ENCODE assay signal across 8 cellular contexts in genomic region chr13:24921881-24922280, GRCh38.
DNase-seq lines count a peak whose midpoint lies in the region; ATAC-seq and TF ChIP-seq lines count a peak whose summit lies in the region.

No MANE protein-coding gene starts in this region.

- in situ Hi-C loops in G401 (cut with HindIII; ENCODE audit: low sequenced_read_pairs): no loop called here

- DNase-seq in RKO (ENCODE audit: low spot score): peak; percentile 18
- DNase-seq in fibroblast of lung (ENCODE audit: low read depth in 2 of 2): no peak
- no peak for DNase-seq in prostate gland (ENCODE audit: low spot score)
- no peak for DNase-seq in G401 (ENCODE audit: low spot score)
- no peak for DNase-seq in GM19238 (ENCODE audit: insufficient read length, low spot score)

- 17% methylated on average over 5 of the region's 5 CpGs for WGBS in prostate gland

- H3K4me2 ChIP-seq in fibroblast of lung (ENCODE audit: extremely low read depth, insufficient read depth, low read length): peak overlapping the region; percentile 98

- TF ChIP-seq CTCF in fibroblast of lung (conservative IDR thresholded peaks at IDR 0.05 in 1 of 2, IDR thresholded peaks at IDR 0.05 in 1 of 2; ENCODE audit: low read depth in 1 of 2, low read length in 2 of 2) (no peak), prostate gland (IDR thresholded peaks at IDR 0.05) (no peak)

- H3K9ac ChIP-seq in ES-I3 (ENCODE audit: low read depth, low read length): peak overlapping the region; percentile 87
- H3K9ac ChIP-seq in fibroblast of lung (ENCODE audit: insufficient read depth, low read length): peak overlapping the region; percentile 91

- H3K27ac ChIP-seq in fibroblast of lung (ENCODE audit: insufficient read depth, low read length): peak overlapping the region; percentile 99
- peak overlapping the region in 1 of 2 donors; percentile 94 for H3K27ac ChIP-seq in prostate gland

- H3K36me3 ChIP-seq in ES-I3 (ENCODE audit: insufficient read depth, low read length): no peaks in the 10 kb centered on the region
- no peaks in the 10 kb centered on the region for H3K36me3 ChIP-seq in fibroblast of lung (ENCODE audit: control insufficient read depth, insufficient read depth, low read length)
- H3K36me3 ChIP-seq in prostate gland: no peaks in the 10 kb centered on the region

- peaks cover 42% of the 10 kb centered on the region for H3K79me2 ChIP-seq in fibroblast of lung (ENCODE audit: control insufficient read depth, insufficient read depth, low read length)

- peak overlapping the region; percentile 75 for H2AFZ ChIP-seq in fibroblast of lung (ENCODE audit: low read length)

- no peaks in the 10 kb centered on the region for H3K9me3 ChIP-seq in ES-I3 (ENCODE audit: control insufficient read depth, insufficient read depth, low read length)
- H3K9me3 ChIP-seq in fibroblast of lung (ENCODE audit: control insufficient read depth, insufficient read depth, low read depth, low read length): no peaks in the 10 kb centered on the region
- H3K9me3 ChIP-seq in prostate gland: no peaks in the 10 kb centered on the region

- H3K27me3 ChIP-seq in fibroblast of lung (ENCODE audit: control insufficient read depth, insufficient read depth, low read length) (no peaks in the 10 kb centered on the region), prostate gland (replicated peaks; ENCODE audit: insufficient read depth) (no peaks in the 10 kb centered on the region)

- H3K4me3 ChIP-seq in fibroblast of lung (replicated peaks in 1 of 4; ENCODE audit: control extremely low read depth in 1 of 4, insufficient read depth in 1 of 4, low read depth in 3 of 4, low read length in 4 of 4): peak overlapping the region; percentile 76 to 99 (median 90)
- H3K4me3 ChIP-seq in prostate gland: peak overlapping the region; percentile 70 to 78

- H4K20me1 ChIP-seq in fibroblast of lung (ENCODE audit: control insufficient read depth, extremely low read depth, insufficient read depth, low read length): no peaks in the 10 kb centered on the region

- intact Hi-C loops in prostate gland (cut with DNase I): no loop called here

- ATAC-seq in HG03442 (IDR thresholded peaks at IDR 0.05; ENCODE audit: unreplicated experiment) (no peak), HG02623 (IDR thresholded peaks at IDR 0.05; ENCODE audit: unreplicated experiment) (no peak)

- TF ChIP-seq POLR2A in prostate gland (IDR thresholded peaks at IDR 0.05): no peak

- H3K4me1 ChIP-seq in ES-I3 (ENCODE audit: insufficient read depth, low read length): 0 out of 2 replicates have a peak, but pooled peaks cover 6% of the 10 kb centered on the region
- H3K4me1 ChIP-seq in fibroblast of lung (ENCODE audit: control insufficient read depth, extremely low read depth, insufficient read depth, low read length): no peaks in the 10 kb centered on the region
- H3K4me1 ChIP-seq in prostate gland (replicated peaks): no peaks in the 10 kb centered on the region
